13 cellular contexts compared by ENCODE assay signal in the genomic region with DNA sequence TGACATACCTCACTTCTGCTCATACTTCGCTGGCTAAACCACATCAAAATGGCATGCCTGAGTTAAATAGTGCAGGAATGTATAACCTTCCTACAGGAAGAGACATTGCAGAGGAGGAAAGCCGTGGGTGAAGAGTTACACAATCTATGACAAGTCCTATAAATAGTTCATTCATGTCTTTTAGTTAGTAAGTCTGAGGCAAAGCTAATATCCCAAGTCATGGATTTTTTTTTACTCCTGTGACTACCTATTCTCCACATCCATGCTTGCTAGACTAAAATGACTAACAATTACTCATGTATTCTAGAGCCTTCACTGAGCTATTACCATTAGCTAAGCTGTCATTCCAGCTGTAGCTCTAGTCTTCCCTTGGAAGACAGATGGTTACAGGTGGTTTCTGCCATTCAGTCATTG.
A peak's percentile ranks its signal among the peaks of the same experiment; 100 is the strongest.
DNase-seq lines count a peak whose midpoint lies in the region; ATAC-seq, FAIRE-seq and TF ChIP-seq lines count a peak whose summit lies in the region.
"Had no signal": no experiment of that assay in that cellular context is flagged by ENCODE, and none has a peak within 500 bp of the region (broad histone marks: within the 10 kb centered on the region; RNA-seq: fewer than 3 reads in every experiment).

No MANE protein-coding gene starts in this region.

- H4K20me1 ChIP-seq in astrocyte (ENCODE audit: insufficient read depth, low read length), result no peaks in the 10 kb centered on the region
- H4K20me1 ChIP-seq in keratinocyte (ENCODE audit: control insufficient read depth, extremely low read depth, insufficient read depth, low read length), result no peaks in the 10 kb centered on the region

- no peak for ATAC-seq in T-cell (replicated peaks in 1 of 4)

- TF ChIP-seq CTCF in AG10803 (conservative IDR thresholded peaks at IDR 0.05; ENCODE audit: low read length) (no peak), astrocyte (IDR thresholded peaks at IDR 0.05; ENCODE audit: insufficient read depth, low read depth, low read length) (no peak), keratinocyte (optimal IDR thresholded peaks at IDR 0.05 in 1 of 3, IDR thresholded peaks at IDR 0.05 in 1 of 3, conservative IDR thresholded peaks at IDR 0.05 in 1 of 3; ENCODE audit: extremely low read depth in 1 of 3, insufficient read depth in 2 of 3, low read length in 3 of 3) (no peak)

- no peaks in the 10 kb centered on the region for H3K27me3 Mint-ChIP-seq in astrocyte (ENCODE audit: low read depth, unreplicated experiment)
- H3K27me3 Mint-ChIP-seq in T-cell, result no peaks in the 10 kb centered on the region
- H3K27me3 Mint-ChIP-seq: activated B cell treated with CpG ODN at 0.5 μM for 24 hours had no signal

- POLR2A ChIA-PET in T-cell (lab: Charles Lee), result no interaction called here

- dilution Hi-C loops in keratinocyte (cut with MboI; ENCODE audit: extremely low pct_ligation_motif_present, low sequenced_read_pairs), result no loop called here

- H3K9me3 Mint-ChIP-seq in astrocyte (ENCODE audit: unreplicated experiment), result no peaks in the 10 kb centered on the region
- peaks cover 3 to 8% (median 4%) of the 10 kb centered on the region in 3 donors for H3K9me3 Mint-ChIP-seq in T-cell
- H3K9me3 Mint-ChIP-seq: activated B cell treated with CpG ODN at 0.5 μM for 24 hours, nephron progenitor cell had no signal

- H2AFZ ChIP-seq in astrocyte (ENCODE audit: low read depth, low read length) (no peak overlapping the region), keratinocyte (ENCODE audit: control insufficient read depth, low read length) (no peak overlapping the region)

- FAIRE-seq in astrocyte (lab: Jason Lieb, UNC) (peak; percentile 100), keratinocyte (lab: Jason Lieb, UNC) (peak; percentile 93)

- H3K9ac ChIP-seq in astrocyte (ENCODE audit: low read length), result peak overlapping the region; percentile 51
- H3K9ac ChIP-seq in keratinocyte (ENCODE audit: control insufficient read depth, extremely low read depth, insufficient read depth, low read length), result no peak overlapping the region

- H3K4me1 ChIP-seq in astrocyte (ENCODE audit: insufficient read depth, low read length) (peaks cover 57% of the 10 kb centered on the region), keratinocyte (ENCODE audit: control insufficient read depth, extremely low read depth, insufficient read depth, low read length) (peaks cover 49% of the 10 kb centered on the region)

- H3K4me3 ChIP-seq in AG10803 (ENCODE audit: low read length) (no peak overlapping the region), astrocyte (ENCODE audit: insufficient read depth, low read depth, low read length) (no peak overlapping the region), keratinocyte (ENCODE audit: control insufficient read depth in 2 of 3, extremely low read depth in 1 of 3, insufficient read depth in 2 of 3, low read depth in 1 of 3, low read length in 3 of 3) (no peak overlapping the region)

- H3K4me3 Mint-ChIP-seq in astrocyte (ENCODE audit: unreplicated experiment), result no peak overlapping the region
- no peak overlapping the region for H3K4me3 Mint-ChIP-seq in T-cell
- H3K4me3 Mint-ChIP-seq: activated B cell treated with CpG ODN at 0.5 μM for 24 hours, nephron progenitor cell had no signal

- peaks cover 62% of the 10 kb centered on the region for H3K4me1 Mint-ChIP-seq in astrocyte (ENCODE audit: low read depth, unreplicated experiment)
- H3K4me1 Mint-ChIP-seq in T-cell, result no peaks in the 10 kb centered on the region
- H3K4me1 Mint-ChIP-seq: activated B cell treated with CpG ODN at 0.5 μM for 24 hours had no signal

- H3K27ac Mint-ChIP-seq in astrocyte (ENCODE audit: unreplicated experiment) (peak overlapping the region; percentile 84), T-cell (no peak overlapping the region)
- H3K27ac Mint-ChIP-seq: activated B cell treated with CpG ODN at 0.5 μM for 24 hours; activated T-helper 2 cell treated with anti-CD3 and anti-CD28 coated beads, Interferon-gamma antibody, Interleukin-2, Interleukin-4, amounts not matched to agents 10 μg/mL and 5 μg/mL and 100 μg/mL, durations not matched to agents 14 hours and 24 hours and 36 hours had no signal

- H3K4me2 ChIP-seq in astrocyte (ENCODE audit: low read length) (peak overlapping the region; percentile 69), keratinocyte (ENCODE audit: control insufficient read depth, extremely low read depth, insufficient read depth, low read depth, low read length) (peak overlapping the region; percentile 52)

- H3K36me3 ChIP-seq in astrocyte (ENCODE audit: insufficient read depth, low read length) (no peaks in the 10 kb centered on the region), keratinocyte (ENCODE audit: control insufficient read depth in 2 of 2, extremely low read depth in 1 of 2, insufficient read depth in 2 of 2, low read length in 2 of 2) (no peaks in the 10 kb centered on the region)

- H3K79me2 ChIP-seq in astrocyte (ENCODE audit: insufficient read depth, low read length), result no peaks in the 10 kb centered on the region
- H3K79me2 ChIP-seq in keratinocyte (ENCODE audit: control insufficient read depth, insufficient read depth, low read length), result no peaks in the 10 kb centered on the region

- no peaks in the 10 kb centered on the region for H3K27me3 ChIP-seq in astrocyte (ENCODE audit: insufficient read depth, low read length)
- no peaks in the 10 kb centered on the region for H3K27me3 ChIP-seq in keratinocyte (ENCODE audit: control insufficient read depth, extremely low read depth, insufficient read depth, low read length)

- no peaks in the 10 kb centered on the region for H3K9me1 ChIP-seq in keratinocyte (ENCODE audit: control insufficient read depth, extremely low read depth, insufficient read depth, low read length)

- no peaks in the 10 kb centered on the region for H3K36me3 Mint-ChIP-seq in astrocyte (ENCODE audit: low read depth, unreplicated experiment)
- no peaks in the 10 kb centered on the region for H3K36me3 Mint-ChIP-seq in T-cell

- H3K27ac ChIP-seq in astrocyte (ENCODE audit: low read depth, low read length) (peak overlapping the region; percentile 84), keratinocyte (ENCODE audit: control insufficient read depth, insufficient read depth, low read length) (no peak overlapping the region)

- H3K9me3 ChIP-seq in astrocyte (ENCODE audit: insufficient read depth, low read depth, low read length), result no peaks in the 10 kb centered on the region
- H3K9me3 ChIP-seq in keratinocyte (ENCODE audit: control insufficient read depth, low read depth, low read length), result no peaks in the 10 kb centered on the region

- CTCF ChIA-PET in T-cell (lab: Charles Lee), result no interaction called here

- DNase-seq in AG10803 (ENCODE audit: low read depth) (peak; percentile 86), HS-5 (ENCODE audit: low read depth) (peak; percentile 90), astrocyte (ENCODE audit: low read depth) (peak; percentile 100), keratinocyte (ENCODE audit: low read depth, low spot score) (peak; percentile 92), NCI-H2227 (lab: John Stamatoyannopoulos, UW; ENCODE audit: unreplicated experiment) (no peak), T-cell (no peak), NCI-H2196 (lab: John Stamatoyannopoulos, UW; ENCODE audit: unreplicated experiment) (no peak)
- DNase-seq in stimulated activated CD8-positive, alpha-beta memory T cell treated with anti-CD3 and anti-CD28 coated beads, Interleukin-4, amount 100 ng/mL, for 48 hours, result no peak
- DNase-seq: activated B cell treated with CpG ODN at 0.5 μM for 24 hours, cortex of kidney, NCI-H1092, nephron progenitor cell had no signal

Comparison
In these comparisons a context has a peak if more than half of its experiments do, and no peak if none do; other contexts are left out.
1. DNase-seq: peak in AG10803 (single experiment), HS-5 (single experiment), astrocyte (single experiment) and keratinocyte (single experiment); none in NCI-H2227 (single experiment), stimulated activated CD8-positive, alpha-beta memory T cell treated with anti-CD3 and anti-CD28 coated beads, Interleukin-4, amount 100 ng/mL, for 48 hours (single experiment), T-cell (0 of 34) and NCI-H2196 (single experiment).